In the genomic region with DNA sequence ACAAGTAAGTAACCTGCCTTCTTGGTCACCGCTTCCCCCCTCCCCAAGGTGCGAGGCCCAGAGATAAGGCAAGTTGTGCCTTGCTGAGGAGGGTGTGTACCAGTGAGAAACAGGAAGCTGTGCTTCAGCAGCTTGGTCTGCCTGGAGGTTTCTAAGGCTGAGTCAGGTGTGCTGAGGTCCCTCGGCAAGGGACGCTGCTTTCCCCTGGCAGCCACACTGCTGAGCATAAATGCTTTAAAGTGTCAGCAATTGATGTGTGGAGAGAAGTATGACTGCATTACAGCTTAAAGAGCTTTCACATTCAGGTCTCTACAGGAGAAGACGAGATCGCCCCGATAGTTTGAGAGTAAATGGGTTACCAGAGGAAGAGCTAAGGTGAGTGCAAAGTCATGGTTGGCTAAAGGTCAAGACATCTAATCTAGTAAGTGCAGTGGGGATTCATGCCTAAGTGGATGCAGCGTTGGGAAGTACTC, we compare ENCODE assay signal across 8 cellular contexts.
DNase-seq lines count a peak whose midpoint lies in the region; ATAC-seq and TF ChIP-seq lines count a peak whose summit lies in the region.

No MANE protein-coding gene starts in this region.

- CTCF ChIA-PET in activated CD8-positive, alpha-beta T cell treated with anti-CD3 and anti-CD28 coated beads, Interleukin-2, amount 10 ng/mL, durations not matched to agents 7 days and 5 days (lab: Charles Lee): interaction anchor here (0.8 to 10.0 kb wide), 8 partner anchors 8 to 38 kb away, joined by 3 to 147 read pairs (median 5); no protein-coding TSS in a partner anchor

- peak; percentile 29 for DNase-seq in NCI-H2227 treated with DMSO at 0.1 percent for 48 hours (lab: John Stamatoyannopoulos, UW)
- peak; percentile 85 for DNase-seq in activated CD8-positive, alpha-beta T cell treated with anti-CD3 and anti-CD28 coated beads, Interleukin-2, amount 10 ng/mL, durations not matched to agents 7 days and 5 days
- DNase-seq in progenitor cell of endocrine pancreas (ENCODE audit: low spot score, unreplicated experiment): no peak
- DNase-seq in anterior cingulate cortex (lab: John Stamatoyannopoulos, UW): no peak
- no peak for DNase-seq in MG63

- H3K27ac ChIP-seq in esophagus (ENCODE audit: low read depth in 2 of 2, low read length in 1 of 2): peak overlapping the region; percentile 82

- peak overlapping the region; percentile 28 to 41 for H3K4me3 ChIP-seq in esophagus (ENCODE audit: low read depth in 1 of 2, low read length in 2 of 2)
- H3K4me3 ChIP-seq in MG63: no peak overlapping the region

- peak overlapping the region; percentile 73 for H3K4me3 Mint-ChIP-seq in activated CD8-positive, alpha-beta T cell treated with anti-CD3 and anti-CD28 coated beads, Interleukin-2, amount 10 ng/mL, durations not matched to agents 7 days and 5 days
- H3K4me3 Mint-ChIP-seq in progenitor cell of endocrine pancreas (ENCODE audit: low read depth): peak overlapping the region; percentile 23

- H3K36me3 Mint-ChIP-seq in activated CD8-positive, alpha-beta T cell treated with anti-CD3 and anti-CD28 coated beads, Interleukin-2, amount 10 ng/mL, durations not matched to agents 7 days and 5 days (ENCODE audit: low read depth): peaks cover 3% of the 10 kb centered on the region
- H3K36me3 Mint-ChIP-seq in progenitor cell of endocrine pancreas (ENCODE audit: insufficient read depth): no peaks in the 10 kb centered on the region

- POLR2A ChIA-PET in activated CD8-positive, alpha-beta T cell treated with anti-CD3 and anti-CD28 coated beads, Interleukin-2, amount 10 ng/mL, durations not matched to agents 7 days and 5 days (lab: Charles Lee): interaction anchor here (0.9 to 1.9 kb wide), 6 partner anchors 8 to 27 kb away, joined by 4 to 14 read pairs (median 6); no protein-coding TSS in a partner anchor

- ATAC-seq in GM18909 (IDR thresholded peaks at IDR 0.05; ENCODE audit: poor library complexity, unreplicated experiment): peak; percentile 99
- peak; percentile 98 for ATAC-seq in HG02973 (IDR thresholded peaks at IDR 0.05; ENCODE audit: unreplicated experiment)
- ATAC-seq in activated CD8-positive, alpha-beta T cell treated with anti-CD3 and anti-CD28 coated beads, Interleukin-2, amount 10 ng/mL, durations not matched to agents 7 days and 5 days: peak; percentile 99

- H3K27ac Mint-ChIP-seq in activated CD8-positive, alpha-beta T cell treated with anti-CD3 and anti-CD28 coated beads, Interleukin-2, amount 10 ng/mL, durations not matched to agents 7 days and 5 days: peak overlapping the region; percentile 91
- H3K27ac Mint-ChIP-seq in progenitor cell of endocrine pancreas: peak overlapping the region; percentile 85

- H3K4me1 ChIP-seq in esophagus (ENCODE audit: control insufficient read depth in 2 of 2, insufficient read depth in 2 of 2, low read length in 1 of 2): peaks cover 0 to 12% of the 10 kb centered on the region in 2 donors

- H3K9me3 ChIP-seq in esophagus (ENCODE audit: control insufficient read depth in 2 of 2, insufficient read depth in 1 of 2, low read depth in 1 of 2, low read length in 1 of 2) (no peaks in the 10 kb centered on the region), MG63 (no peaks in the 10 kb centered on the region)

- no peaks in the 10 kb centered on the region for H3K36me3 ChIP-seq in esophagus (ENCODE audit: control insufficient read depth in 2 of 2, insufficient read depth in 2 of 2, low read length in 1 of 2)
- no peaks in the 10 kb centered on the region for H3K36me3 ChIP-seq in MG63

- H3K27me3 Mint-ChIP-seq in activated CD8-positive, alpha-beta T cell treated with anti-CD3 and anti-CD28 coated beads, Interleukin-2, amount 10 ng/mL, durations not matched to agents 7 days and 5 days (ENCODE audit: low read depth): no peaks in the 10 kb centered on the region
- H3K27me3 Mint-ChIP-seq in progenitor cell of endocrine pancreas: no peaks in the 10 kb centered on the region

- TF ChIP-seq CTCF in progenitor cell of endocrine pancreas (IDR thresholded peaks at IDR 0.05; ENCODE audit: unreplicated experiment): no peak

- H3K27me3 ChIP-seq in esophagus (ENCODE audit: control insufficient read depth in 1 of 2, insufficient read depth in 2 of 2, low read length in 2 of 2): no peaks in the 10 kb centered on the region
- no peaks in the 10 kb centered on the region for H3K27me3 ChIP-seq in MG63

- WGBS in esophagus, 2 donors: 26 to 30% methylated on average over 8 of the region's 8 CpGs

- H3K9me3 Mint-ChIP-seq in activated CD8-positive, alpha-beta T cell treated with anti-CD3 and anti-CD28 coated beads, Interleukin-2, amount 10 ng/mL, durations not matched to agents 7 days and 5 days (ENCODE audit: insufficient read depth): no peaks in the 10 kb centered on the region
- H3K9me3 Mint-ChIP-seq in progenitor cell of endocrine pancreas (ENCODE audit: low read depth): no peaks in the 10 kb centered on the region

- peaks cover 66% of the 10 kb centered on the region for H3K4me1 Mint-ChIP-seq in activated CD8-positive, alpha-beta T cell treated with anti-CD3 and anti-CD28 coated beads, Interleukin-2, amount 10 ng/mL, durations not matched to agents 7 days and 5 days (ENCODE audit: low read depth)
- peaks cover 43% of the 10 kb centered on the region for H3K4me1 Mint-ChIP-seq in progenitor cell of endocrine pancreas (ENCODE audit: low read depth)

Comparison
In these comparisons a context has a peak if more than half of its experiments do, and no peak if none do; other contexts are left out.
1. DNase-seq: peak in NCI-H2227 treated with DMSO at 0.1 percent for 48 hours (single experiment) and activated CD8-positive, alpha-beta T cell treated with anti-CD3 and anti-CD28 coated beads, Interleukin-2, amount 10 ng/mL, durations not matched to agents 7 days and 5 days (single experiment); none in progenitor cell of endocrine pancreas (single experiment), anterior cingulate cortex (0 of 58) and MG63 (single experiment).
2. Peak in every context shown above with its lines, with median percentiles within 50 percentile points of each other: ATAC-seq.